Comparison of ENCODE assay signal across 1 cellular context in genomic region chr3:30193625-30194044, GRCh38.
TF ChIP-seq lines count a peak whose summit lies in the region.

No MANE protein-coding gene starts in this region.

TF ChIP-seq in HepG2, 621 proteins besides CTCF, POLR2A, EP300 and RAD21 (continued from another document and continues in another):
- TF ChIP-seq DPF2 (CRISPR knock-in tag; IDR thresholded peaks at IDR 0.05; ENCODE audit: borderline replicate concordance, low read depth), result 0 out of 2 replicates have a peak, but pooled peaks have one; percentile 14
- peak; percentile 27; the same call in 1 of the 2 replicates for TF ChIP-seq PAXIP1 (CRISPR knock-in tag; conservative IDR thresholded peaks at IDR 0.05)
- TF ChIP-seq CREM (IDR thresholded peaks at IDR 0.05), result peak; percentile 81
- TF ChIP-seq CREM (CRISPR knock-in tag; IDR thresholded peaks at IDR 0.05), result no peak
- no peak for TF ChIP-seq MTA3 (CRISPR knock-in tag; IDR thresholded peaks at IDR 0.05)
- TF ChIP-seq KDM3A (CRISPR knock-in tag; IDR thresholded peaks at IDR 0.05; ENCODE audit: low read depth), result no peak
- TF ChIP-seq ZNF609 (CRISPR knock-in tag; IDR thresholded peaks at IDR 0.05; ENCODE audit: borderline replicate concordance), result peak; percentile 57; the same call in 1 of the 2 replicates
- TF ChIP-seq HMGXB3 (CRISPR knock-in tag; IDR thresholded peaks at IDR 0.05; ENCODE audit: borderline replicate concordance), result no peak
- no peak for TF ChIP-seq ARHGAP35 (CRISPR knock-in tag; IDR thresholded peaks at IDR 0.05; ENCODE audit: borderline replicate concordance)
- no peak for TF ChIP-seq SMAD9 (CRISPR knock-in tag; IDR thresholded peaks at IDR 0.05)
- peak; percentile 8; the same call in 1 of the 2 replicates for TF ChIP-seq STAG1 (CRISPR knock-in tag; IDR thresholded peaks at IDR 0.05)
- no peak for TF ChIP-seq SOX13 (IDR thresholded peaks at IDR 0.05)
- TF ChIP-seq SOX13 (CRISPR knock-in tag; conservative IDR thresholded peaks at IDR 0.05 in 1 of 2, IDR thresholded peaks at IDR 0.05 in 1 of 2), result peak in 1 of 2 experiments; percentile 70; a peak in 2 of 4 replicates
- peak; percentile 21; the same call in 1 of the 2 replicates for TF ChIP-seq ARID3A (IDR thresholded peaks at IDR 0.05; ENCODE audit: low read depth, low read length)
- TF ChIP-seq CEBPB (IDR thresholded peaks at IDR 0.05; ENCODE audit: borderline replicate concordance, low read depth, low read length), result no peak
- peak; percentile 56; the same call in 1 of the 2 replicates for TF ChIP-seq FOSL2 (CRISPR knock-in tag; IDR thresholded peaks at IDR 0.05)
- peak; percentile 55; the same call in 1 of the 2 replicates for TF ChIP-seq GFI1 (CRISPR knock-in tag; IDR thresholded peaks at IDR 0.05; ENCODE audit: borderline replicate concordance)
- TF ChIP-seq NR2F6 (IDR thresholded peaks at IDR 0.05), result peak; percentile 66; the same call in 1 of the 2 replicates
- no peak for TF ChIP-seq NR2F6 (CRISPR knock-in tag; IDR thresholded peaks at IDR 0.05)
- TF ChIP-seq FOXA1 (IDR thresholded peaks at IDR 0.05), result no peak
- peak; percentile 77 for TF ChIP-seq FOXA1 (CRISPR knock-in tag; IDR thresholded peaks at IDR 0.05)
- no peak for TF ChIP-seq ZBTB33 (CRISPR knock-in tag; IDR thresholded peaks at IDR 0.05)
- TF ChIP-seq TFDP2 (CRISPR knock-in tag; IDR thresholded peaks at IDR 0.05), result no peak
- TF ChIP-seq FOXC1 (CRISPR knock-in tag; IDR thresholded peaks at IDR 0.05; ENCODE audit: borderline replicate concordance), result no peak
- peak; percentile 69; the same call in 1 of the 2 replicates for TF ChIP-seq FOXJ3 (CRISPR knock-in tag; IDR thresholded peaks at IDR 0.05; ENCODE audit: borderline replicate concordance)
- TF ChIP-seq NFIC (IDR thresholded peaks at IDR 0.05; ENCODE audit: low read length), result peak; percentile 62; the same call in 1 of the 2 replicates
- no peak for TF ChIP-seq NFATC3 (CRISPR knock-in tag; IDR thresholded peaks at IDR 0.05)
- no peak; the same call in 1 of the 2 replicates for TF ChIP-seq HNF1A (IDR thresholded peaks at IDR 0.05; ENCODE audit: low read depth)
- peak; percentile 77; the same call in 1 of the 2 replicates for TF ChIP-seq HNF1A (CRISPR knock-in tag; IDR thresholded peaks at IDR 0.05; ENCODE audit: borderline replicate concordance)
- TF ChIP-seq HHEX (CRISPR knock-in tag; IDR thresholded peaks at IDR 0.05), result 0 out of 2 replicates have a peak, but pooled peaks have one; percentile 23
- TF ChIP-seq ISL2 (CRISPR knock-in tag; IDR thresholded peaks at IDR 0.05), result peak; percentile 96
- peak; percentile 33; the same call in 1 of the 2 replicates for TF ChIP-seq ZGPAT (CRISPR knock-in tag; IDR thresholded peaks at IDR 0.05)
